In the genomic region with DNA sequence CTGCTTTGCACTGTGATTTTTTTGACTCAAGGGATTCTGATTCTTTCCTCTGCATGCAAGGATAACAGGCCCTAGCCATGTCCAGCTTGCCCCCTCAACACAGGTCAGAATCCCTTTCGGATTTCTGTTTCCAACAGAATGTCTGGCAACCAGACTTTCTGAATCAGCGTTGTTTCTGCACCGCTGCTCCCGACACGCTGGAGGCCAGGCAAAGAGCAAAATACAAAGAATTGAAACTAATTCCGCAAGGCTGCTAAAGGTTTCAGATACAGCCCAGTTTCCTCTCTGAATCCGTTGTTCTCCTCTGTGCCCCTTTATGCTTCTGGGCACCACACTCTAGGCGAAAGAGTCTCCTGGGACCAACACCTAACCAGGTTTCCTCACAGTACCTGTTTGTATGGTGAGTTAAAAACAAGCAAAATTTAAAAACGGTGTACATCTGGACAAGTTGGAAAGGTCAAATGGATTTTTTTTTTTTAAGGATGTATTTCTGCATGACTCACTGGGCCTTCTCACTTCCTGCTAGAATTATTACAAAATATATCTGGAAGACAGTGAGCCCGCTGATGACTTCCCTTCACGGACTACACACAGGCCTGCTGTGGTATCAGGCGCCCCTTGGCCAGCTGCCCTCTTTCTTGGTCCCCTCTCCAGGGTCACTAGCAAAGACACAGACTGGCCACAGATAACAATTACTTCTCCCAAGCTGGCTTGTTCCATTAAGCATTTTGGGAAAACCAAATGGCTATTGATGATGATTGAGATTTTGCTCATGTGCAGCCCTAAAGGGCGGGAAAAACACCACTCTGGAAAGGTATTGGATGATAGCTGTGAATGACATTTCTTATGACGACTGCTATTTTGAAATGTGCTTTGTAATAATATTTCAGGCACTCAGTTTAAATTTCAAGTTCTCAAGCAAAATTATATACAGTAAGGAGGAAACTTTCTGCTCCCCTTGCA, we compare ENCODE assay signal across 10 cellular contexts.
DNase-seq lines count a peak whose midpoint lies in the region; ATAC-seq and TF ChIP-seq lines count a peak whose summit lies in the region.
"Had no signal": no experiment of that assay in that cellular context is flagged by ENCODE, and none has a peak within 500 bp of the region (broad histone marks: within the 10 kb centered on the region; RNA-seq: fewer than 3 reads in every experiment).

No MANE protein-coding gene starts in this region.

- H3K4me1 ChIP-seq in Panc1 (ENCODE audit: control insufficient read depth, insufficient read depth, low read length), result peaks cover 70% of the 10 kb centered on the region
- no peaks in the 10 kb centered on the region for H3K4me1 ChIP-seq in CD8-positive, alpha-beta memory T cell (ENCODE audit: insufficient read depth, low read length)

- H3K9me3 Mint-ChIP-seq in neural crest cell, result no peaks in the 10 kb centered on the region
- peaks cover 0 to 2% (median 0%) of the 10 kb centered on the region in 5 donors for H3K9me3 Mint-ChIP-seq in CD8-positive, alpha-beta memory T cell
- H3K9me3 Mint-ChIP-seq: T-helper 1 cell treated with Interleukin-12 subunit alpha and Interleukin-12 subunit beta and Interleukin-4 antibody, amounts not matched to agents 30 μg/mL and 1 μg/mL, for 36 hours had no signal

- H3K27ac ChIP-seq in Panc1 (ENCODE audit: low read length), result peak overlapping the region; percentile 99
- no peak overlapping the region for H3K27ac ChIP-seq in CD8-positive, alpha-beta memory T cell (ENCODE audit: low read depth, low read length)

- H3K36me3 Mint-ChIP-seq in neural crest cell (ENCODE audit: low read depth), result no peaks in the 10 kb centered on the region
- H3K36me3 Mint-ChIP-seq in CD8-positive, alpha-beta memory T cell, result no peaks in the 10 kb centered on the region

- H3K36me3 ChIP-seq in Panc1 (ENCODE audit: control insufficient read depth, insufficient read depth, low read length), result no peaks in the 10 kb centered on the region
- no peaks in the 10 kb centered on the region for H3K36me3 ChIP-seq in CD8-positive, alpha-beta memory T cell (ENCODE audit: insufficient read depth, low read length)

- H3K4me1 Mint-ChIP-seq in neural crest cell, result peaks cover 41% of the 10 kb centered on the region
- H3K4me1 Mint-ChIP-seq in CD8-positive, alpha-beta memory T cell, result no peaks in the 10 kb centered on the region

- H3K27me3 ChIP-seq in Panc1 (ENCODE audit: control insufficient read depth, insufficient read depth, low read length), result no peaks in the 10 kb centered on the region
- H3K27me3 ChIP-seq in CD8-positive, alpha-beta memory T cell (ENCODE audit: insufficient read depth, low read length, poor library complexity, severe bottlenecking), result no peaks in the 10 kb centered on the region

- BruUV-seq in Panc1 (replicated peaks; lab: Mats Ljungman, UMichigan), result no TSS peak

- in situ Hi-C loops in Panc1 (cut with HindIII; ENCODE audit: low pct_unique_long_range_greater_than_20kb, low sequenced_read_pairs), result no loop called here

- H3K27ac Mint-ChIP-seq in neural crest cell (ENCODE audit: unreplicated experiment), result peak overlapping the region; percentile 89
- no peak overlapping the region for H3K27ac Mint-ChIP-seq in CD8-positive, alpha-beta memory T cell
- H3K27ac Mint-ChIP-seq: T-helper 1 cell treated with Interleukin-12 subunit alpha and Interleukin-12 subunit beta and Interleukin-4 antibody, amounts not matched to agents 30 μg/mL and 1 μg/mL, for 36 hours had no signal

- intact Hi-C loops in Panc1 (cut with micrococcal nuclease; ENCODE audit: unreplicated experiment), result loop anchor here (5.0 kb wide), 3 partner anchors 101 to 209 kb away; partner anchors contain the start of gene TGFB2

- ATAC-seq in Panc1 (peak; percentile 10; the same call in 1 of the 2 replicates), esophagus mucosa (peak; percentile 38)

- CTCF ChIA-PET in Panc1 (lab: Charles Lee), result interaction anchor here (0.6 kb wide), 1 partner anchor 922 kb away, joined by 6 read pairs; no protein-coding TSS in a partner anchor
- CTCF ChIA-PET in CD8-positive, alpha-beta memory T cell (lab: Charles Lee), result no interaction called here

- POLR2A ChIA-PET in Panc1 (lab: Charles Lee), result no interaction called here
- POLR2A ChIA-PET in CD8-positive, alpha-beta memory T cell (lab: Charles Lee), result no interaction called here

- H3K4me3 Mint-ChIP-seq in neural crest cell, result no peak overlapping the region
- H3K4me3 Mint-ChIP-seq in CD8-positive, alpha-beta memory T cell, result no peak overlapping the region
- H3K4me3 Mint-ChIP-seq: T-helper 1 cell treated with Interleukin-12 subunit alpha and Interleukin-12 subunit beta and Interleukin-4 antibody, amounts not matched to agents 30 μg/mL and 1 μg/mL, for 36 hours had no signal

- no peak for TF ChIP-seq CTCF in Panc1 (IDR thresholded peaks at IDR 0.05)
- no peak for TF ChIP-seq CTCF in neural crest cell (conservative IDR thresholded peaks at IDR 0.05)

- DNase-seq in Ammon's horn (ENCODE audit: low spot score) (peak; percentile 55), Panc1 (ENCODE audit: low read depth, low spot score) (no peak), neural crest cell (ENCODE audit: low read depth, low spot score) (no peak), UCSD-AML1 (lab: John Stamatoyannopoulos, UW; ENCODE audit: unreplicated experiment) (no peak), kidney glomerular epithelial cell (lab: John Stamatoyannopoulos, UW) (no peak)
- no peak for DNase-seq in stimulated activated naive CD4-positive, alpha-beta T cell (lab: John Stamatoyannopoulos, UW)
- DNase-seq in CD8-positive, alpha-beta memory T cell, result no peak
- DNase-seq: DMS79 treated with DMSO at 0.1 percent for 48 hours had no signal

- peak overlapping the region in 1 of 2 experiments; percentile 42; a peak in 2 of 4 replicates for H3K4me3 ChIP-seq in Panc1 (ENCODE audit: low read depth in 2 of 2, low read length in 2 of 2)
- no peak overlapping the region for H3K4me3 ChIP-seq in CD8-positive, alpha-beta memory T cell (ENCODE audit: low read length)

- H3K27me3 Mint-ChIP-seq in neural crest cell (ENCODE audit: low read depth), result no peaks in the 10 kb centered on the region
- H3K27me3 Mint-ChIP-seq in CD8-positive, alpha-beta memory T cell, result no peaks in the 10 kb centered on the region

- H3K9me3 ChIP-seq in Panc1 (ENCODE audit: control insufficient read depth, insufficient read depth, low read depth, low read length), result no peaks in the 10 kb centered on the region
- H3K9me3 ChIP-seq in CD8-positive, alpha-beta memory T cell (ENCODE audit: low read length), result no peaks in the 10 kb centered on the region
